1 cellular context compared by ENCODE assay signal in the genomic region with DNA sequence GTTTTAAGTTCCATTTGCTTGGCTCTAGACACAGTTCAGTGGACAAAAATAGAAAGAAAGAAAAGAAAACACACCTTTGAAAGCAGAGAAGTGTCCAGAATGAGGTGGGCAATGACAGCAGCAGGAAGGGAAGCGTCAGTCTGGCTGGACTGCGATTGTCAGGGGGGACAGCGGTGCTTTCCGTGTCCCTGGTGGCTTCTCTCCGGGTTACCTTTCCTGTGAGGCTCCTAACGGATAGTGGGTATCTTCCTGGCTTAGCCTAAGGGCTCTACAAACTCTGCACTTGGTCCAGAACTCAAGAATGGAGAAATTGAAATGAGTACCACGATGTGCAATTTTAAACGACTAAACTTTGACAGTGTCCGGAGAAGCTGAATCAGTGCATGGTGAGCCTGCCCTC.
TF ChIP-seq lines count a peak whose summit lies in the region.

No MANE protein-coding gene starts in this region.

TF ChIP-seq in H1, 55 proteins besides CTCF, POLR2A, EP300 and RAD21 (continued from another document):
- TF ChIP-seq, protein P1, sequence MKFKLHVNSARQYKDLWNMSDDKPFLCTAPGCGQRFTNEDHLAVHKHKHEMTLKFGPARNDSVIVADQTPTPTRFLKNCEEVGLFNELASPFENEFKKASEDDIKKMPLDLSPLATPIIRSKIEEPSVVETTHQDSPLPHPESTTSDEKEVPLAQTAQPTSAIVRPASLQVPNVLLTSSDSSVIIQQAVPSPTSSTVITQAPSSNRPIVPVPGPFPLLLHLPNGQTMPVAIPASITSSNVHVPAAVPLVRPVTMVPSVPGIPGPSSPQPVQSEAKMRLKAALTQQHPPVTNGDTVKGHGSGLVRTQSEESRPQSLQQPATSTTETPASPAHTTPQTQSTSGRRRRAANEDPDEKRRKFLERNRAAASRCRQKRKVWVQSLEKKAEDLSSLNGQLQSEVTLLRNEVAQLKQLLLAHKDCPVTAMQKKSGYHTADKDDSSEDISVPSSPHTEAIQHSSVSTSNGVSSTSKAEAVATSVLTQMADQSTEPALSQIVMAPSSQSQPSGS (IDR thresholded peaks at IDR 0.05; ENCODE audit: low read length) = no peak
- TF ChIP-seq JUND (IDR thresholded peaks at IDR 0.05; ENCODE audit: low read length) (no peak), GABPA (IDR thresholded peaks at IDR 0.05; ENCODE audit: borderline replicate concordance, insufficient read depth, low read length) (no peak), RNF2 (IDR thresholded peaks at IDR 0.05; ENCODE audit: borderline replicate concordance, low read depth, low read length, missing control alignments, poor library complexity, severe bottlenecking) (no peak), CTBP2 (IDR thresholded peaks at IDR 0.05; ENCODE audit: borderline replicate concordance, insufficient read depth, insufficient read length, low read length) (no peak), ASH2L (IDR thresholded peaks at IDR 0.05; ENCODE audit: low read length) (no peak), KDM5A (IDR thresholded peaks at IDR 0.05; ENCODE audit: low read length) (no peak), SUZ12 (IDR thresholded peaks at IDR 0.05; ENCODE audit: low read length) (no peak)
